14 cellular contexts compared by ENCODE assay signal in the genomic region with DNA sequence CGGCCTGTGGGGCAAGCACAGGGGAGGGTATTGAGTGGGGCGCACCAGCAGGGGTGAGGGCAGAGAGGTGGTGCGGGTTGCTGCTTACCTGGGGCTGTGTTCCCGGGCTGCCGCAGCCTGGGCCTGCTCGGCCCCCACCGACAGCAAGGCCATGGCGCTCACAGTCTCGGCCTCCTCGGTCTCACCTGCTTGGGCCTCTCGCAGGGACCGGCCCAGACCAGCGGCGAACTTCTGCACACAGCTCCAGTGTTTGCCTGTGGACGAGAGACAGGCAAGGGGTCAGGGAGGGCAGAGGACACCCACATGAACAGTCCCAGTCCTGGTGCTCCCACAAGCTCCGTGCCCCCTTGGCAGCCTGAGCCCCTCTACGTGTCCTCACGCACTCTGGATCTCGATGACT.
"Had no signal": no experiment of that assay in that cellular context is flagged by ENCODE, and none has a peak within 500 bp of the region (broad histone marks: within the 10 kb centered on the region; RNA-seq: fewer than 3 reads in every experiment).

No MANE protein-coding gene starts in this region.

- H3K27ac ChIP-seq: stomach, thoracic aorta had no signal

- ATAC-seq: activated CD4-positive, CD25-positive, alpha-beta regulatory T cell treated with anti-CD3 and anti-CD28 coated beads, Interleukin-2, amount 50 U/mL, for 24 hours; natural killer cell; right cardiac atrium had no signal

- H3K4me3 ChIP-seq: coronary artery, smooth muscle cell, stomach, thoracic aorta had no signal

- DNase-seq: activated CD4-positive, alpha-beta T cell treated with anti-CD3 and anti-CD28 coated beads, Interleukin-2, amount 50 U/mL, for 1 hour; activated naive CD4-positive, alpha-beta T cell; activated naive CD8-positive, alpha-beta T cell treated with anti-CD3 and anti-CD28 coated beads, Interleukin-2, amount 10 ng/mL, durations not matched to agents 7 days and 5 days; foreskin fibroblast; hippocampal formation; kidney glomerular epithelial cell; mesenchymal stem cell; natural killer cell; right cardiac atrium; stomach had no signal

- H3K9me3 ChIP-seq: stomach, thoracic aorta had no signal

- H3K27me3 ChIP-seq: stomach had no signal
